26 cellular contexts compared by ENCODE assay signal in the genomic region with DNA sequence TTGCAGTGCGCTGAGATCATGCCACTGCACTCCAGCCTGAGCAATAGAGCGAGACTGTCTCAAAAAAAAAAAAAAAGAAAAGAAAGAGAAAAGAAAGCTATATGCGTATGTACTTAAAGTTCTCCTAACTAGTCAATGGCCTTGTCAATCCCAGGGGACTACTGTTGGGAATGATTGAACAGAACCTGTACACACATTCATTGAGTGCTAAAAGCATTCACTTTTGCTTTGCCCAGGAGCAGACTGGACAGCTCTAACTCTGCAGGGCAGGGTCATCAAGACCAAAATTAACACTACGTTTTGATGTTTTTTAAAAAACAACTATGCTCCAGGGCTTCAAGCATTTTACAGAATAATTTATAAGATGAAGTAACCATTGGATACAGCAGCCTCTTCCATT.
"Had no signal": no experiment of that assay in that cellular context is flagged by ENCODE, and none has a peak within 500 bp of the region (broad histone marks: within the 10 kb centered on the region; RNA-seq: fewer than 3 reads in every experiment).

No MANE protein-coding gene starts in this region.

- ATAC-seq: foreskin keratinocyte, gastroesophageal sphincter, heart left ventricle, left colon, left ventricle myocardium superior, lower lobe of right lung, mucosa of descending colon had no signal

- H3K27ac Mint-ChIP-seq: immature natural killer cell, mesothelial cell of epicardium, naive B cell had no signal

- H3K27me3 ChIP-seq: dorsolateral prefrontal cortex, esophagus muscularis mucosa, foreskin keratinocyte, gastroesophageal sphincter, heart left ventricle, hepatocyte, left lung had no signal

- H2AFZ ChIP-seq: hepatocyte had no signal

- H3K4me3 Mint-ChIP-seq: immature natural killer cell, mesothelial cell of epicardium, naive B cell had no signal

- H3K9me3 ChIP-seq: esophagus muscularis mucosa, gastroesophageal sphincter, heart left ventricle, left lung, lower lobe of right lung had no signal

- H3K27ac ChIP-seq: coronary artery, dorsolateral prefrontal cortex, esophagus muscularis mucosa, foreskin keratinocyte, gastroesophageal sphincter, heart left ventricle, hepatocyte, left lung, lower lobe of right lung had no signal

- DNase-seq: dermis blood vessel endothelial cell; dorsolateral prefrontal cortex; effector CD4-positive, alpha-beta T cell; effector memory CD4-positive, alpha-beta T cell; foreskin keratinocyte; heart left ventricle; hypothalamus; immature natural killer cell; islet precursor cell; kidney; kidney glomerular epithelial cell; left colon; left lung; left ventricle myocardium superior; lower lobe of right lung; mesenchymal stem cell; mucosa of descending colon; naive B cell had no signal

- H3K36me3 Mint-ChIP-seq: naive B cell had no signal

- H3K4me3 ChIP-seq: coronary artery, dorsolateral prefrontal cortex, esophagus muscularis mucosa, gastroesophageal sphincter, heart left ventricle, hepatocyte, left lung, lower lobe of right lung, mucosa of descending colon had no signal

- H3K4me2 ChIP-seq: hepatocyte had no signal

- H3K4me1 Mint-ChIP-seq: naive B cell had no signal

- H3K79me2 ChIP-seq: hepatocyte had no signal

- FAIRE-seq: colon, endothelial cell of umbilical vein, frontal cortex, kidney had no signal

- H3K4me1 ChIP-seq: left lung, lower lobe of right lung had no signal
